8 cellular contexts compared by ENCODE assay signal in the genomic region with DNA sequence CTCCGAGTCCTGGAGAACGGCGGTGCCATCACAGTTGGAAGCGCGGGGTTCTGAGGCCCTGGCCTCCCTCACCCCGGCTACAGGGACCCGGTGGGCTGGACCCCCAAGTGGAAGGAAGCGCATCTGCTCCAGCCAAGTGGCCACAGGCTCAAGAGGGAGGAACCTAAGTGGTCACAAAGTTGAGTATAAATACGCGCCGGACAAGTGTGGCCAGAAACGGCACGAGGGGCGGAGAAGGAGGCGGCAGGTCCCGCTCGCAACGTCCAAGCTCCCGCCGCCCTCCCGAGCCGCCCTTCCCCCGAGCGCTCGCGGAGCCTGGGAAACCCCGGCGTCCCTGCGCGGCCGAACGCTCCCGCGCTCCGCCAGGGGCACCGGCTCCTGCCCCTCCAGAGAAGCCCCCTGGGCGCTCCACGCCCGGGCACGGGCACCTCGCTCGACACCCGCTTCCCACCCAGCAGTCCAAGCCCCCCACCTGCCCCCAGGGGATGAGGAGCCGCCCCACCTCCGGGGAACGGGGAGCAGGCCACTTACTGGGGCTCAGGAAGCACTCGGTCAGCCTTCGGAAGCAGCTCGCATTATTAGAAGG. TPM values are rescaled to one million over a fixed set of nuclear protein-coding genes. Genes with fewer than 3 reads are reported as not detected.
DNase-seq lines count a peak whose midpoint lies in the region; ATAC-seq, FAIRE-seq and TF ChIP-seq lines count a peak whose summit lies in the region.

No MANE protein-coding gene starts in this region.

- H3K9me3 ChIP-seq in adipocyte (ENCODE audit: control insufficient read depth, low read length) (no peaks in the 10 kb centered on the region), small intestine (ENCODE audit: control insufficient read depth, low read depth) (no peaks in the 10 kb centered on the region), WERI-Rb-1 (ENCODE audit: severe bottlenecking) (peaks cover 14% of the 10 kb centered on the region)

- in situ Hi-C loops in GM13976 (cut with MboI; ENCODE audit: low sequenced_read_pairs, unreplicated experiment): no loop called here

- H3K4me3 ChIP-seq in adipocyte (ENCODE audit: low read length) (peak overlapping the region; percentile 75), small intestine (ENCODE audit: low read depth in 1 of 2, low read length in 2 of 2) (peak overlapping the region; percentile 18 to 51), WERI-Rb-1 (ENCODE audit: low read depth, low read length) (no peak overlapping the region)

- H3K36me3 ChIP-seq in adipocyte (ENCODE audit: control insufficient read depth, insufficient read depth, low read length, severe bottlenecking) (no peaks in the 10 kb centered on the region), small intestine (ENCODE audit: control insufficient read depth in 2 of 2, insufficient read depth in 2 of 2, low read length in 2 of 2) (no peaks in the 10 kb centered on the region), WERI-Rb-1 (no peaks in the 10 kb centered on the region)

- peak; percentile 39 for DNase-seq in GM13976 (ENCODE audit: low spot score)
- no peak for DNase-seq in adipocyte (ENCODE audit: low read depth)
- DNase-seq in iPS-NIHi11 (ENCODE audit: low spot score): peak; percentile 24
- DNase-seq in small intestine: no peak
- no peak for DNase-seq in NCI-H1417 treated with DMSO at 0.1 percent for 48 hours (lab: John Stamatoyannopoulos, UW)
- no peak for DNase-seq in SKM-1 treated with dmso at 0.1 percent for 144 hours (lab: John Stamatoyannopoulos, UW; ENCODE audit: unreplicated experiment)
- no peak for DNase-seq in WERI-Rb-1

- H3K4me1 ChIP-seq in adipocyte (ENCODE audit: control insufficient read depth, insufficient read depth, low read length) (peaks cover 8% of the 10 kb centered on the region), small intestine (ENCODE audit: control insufficient read depth in 2 of 2, insufficient read depth in 1 of 2, low read depth in 1 of 2, low read length in 1 of 2) (peaks cover 0 to 2% of the 10 kb centered on the region in 2 donors)

- no peak overlapping the region for H3K9ac ChIP-seq in adipocyte (ENCODE audit: low read length)

- TF ChIP-seq CTCF in GM13976 (IDR thresholded peaks at IDR 0.05; ENCODE audit: borderline replicate concordance, control extremely low read depth, extremely low read depth, insufficient read depth, missing control alignments): no peak
- no peak for TF ChIP-seq CTCF in WERI-Rb-1 (IDR thresholded peaks at IDR 0.05; ENCODE audit: low read depth, low read length)

- H3K27me3 ChIP-seq in adipocyte (replicated peaks; ENCODE audit: control insufficient read depth, insufficient read depth, low read length): peaks cover 53% of the 10 kb centered on the region
- peaks cover 7 to 16% of the 10 kb centered on the region in 2 donors for H3K27me3 ChIP-seq in small intestine (ENCODE audit: control insufficient read depth in 2 of 2, insufficient read depth in 2 of 2, low read length in 2 of 2)
- H3K27me3 ChIP-seq in WERI-Rb-1 (ENCODE audit: insufficient read depth, low read depth, severe bottlenecking): peaks cover 94% of the 10 kb centered on the region

- 1 to 2% (median 2%) methylated on average over 45 to 49 of the region's 49 CpGs for WGBS in small intestine, 3 donors

- no peak for FAIRE-seq in small intestine (lab: Jason Lieb, UNC)

- no peak for ATAC-seq in GM19023 (IDR thresholded peaks at IDR 0.05; ENCODE audit: unreplicated experiment)

- peak overlapping the region in 1 of 2 donors; percentile 54 for H3K27ac ChIP-seq in small intestine (ENCODE audit: low read depth in 1 of 2, low read length in 1 of 2)
- H3K27ac ChIP-seq in WERI-Rb-1: no peak overlapping the region

RNA-seq across cellular contexts. Expression of a gene that starts 1.5 kb away (rescaled TPM):
- 1 to 10 TPM in 1 of 3 donors, under 1 TPM in 2; 0.22 to 2.0 (median 0.54) TPM for polyA plus RNA-seq in small intestine

Comparison
In these comparisons a context has a peak if more than half of its experiments do, and no peak if none do; other contexts are left out.
1. DNase-seq: peak in GM13976 (single experiment) and iPS-NIHi11 (single experiment); none in adipocyte (single experiment), small intestine (single experiment), NCI-H1417 treated with DMSO at 0.1 percent for 48 hours (single experiment), SKM-1 treated with dmso at 0.1 percent for 144 hours (single experiment) and WERI-Rb-1 (single experiment).